In the genomic region with DNA sequence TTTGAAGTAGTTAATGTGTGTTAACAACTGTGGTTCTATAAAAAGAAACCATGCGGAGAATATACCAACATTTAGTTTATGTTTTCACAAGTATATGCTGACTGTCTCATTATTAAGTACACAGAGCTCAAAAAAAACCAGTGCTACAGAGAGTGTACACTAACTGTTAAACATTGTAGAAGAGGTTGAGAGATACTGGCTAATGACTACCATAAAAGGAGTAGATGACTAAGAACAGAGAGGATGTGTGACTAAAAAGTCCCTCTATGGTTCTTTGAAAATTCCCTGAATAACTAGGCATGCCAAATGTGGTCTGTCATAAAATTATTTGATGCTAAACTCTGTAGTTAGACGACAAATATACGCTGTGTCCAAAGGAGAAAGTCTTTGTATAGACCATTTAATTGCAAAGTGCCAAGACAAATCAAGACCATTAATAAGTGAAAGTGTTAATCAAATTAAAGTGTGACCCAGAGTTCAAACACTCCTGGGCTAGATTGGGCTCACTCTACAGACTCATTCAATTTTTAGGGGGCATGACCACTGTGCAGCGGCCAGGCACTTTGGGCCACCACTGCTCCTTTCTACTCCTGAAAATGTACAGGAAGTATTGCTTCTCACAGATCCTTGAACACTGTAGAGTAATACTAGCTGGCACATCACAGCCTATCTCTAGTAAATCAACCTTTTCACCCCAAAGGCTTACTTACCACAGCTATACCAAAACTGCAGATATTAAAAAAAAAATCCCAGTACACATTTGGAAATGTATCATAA, we compare ENCODE assay signal across 8 cellular contexts. TPM values are rescaled to one million over a fixed set of nuclear protein-coding genes. Genes with fewer than 3 reads are reported as not detected.
DNase-seq lines count a peak whose midpoint lies in the region; ATAC-seq and TF ChIP-seq lines count a peak whose summit lies in the region.

No MANE protein-coding gene starts in this region.

- H3K9me2 ChIP-seq in GM23338 (ENCODE audit: insufficient read depth): no peaks in the 10 kb centered on the region; the same call in 1 of the 2 replicates

- H3K27ac Mint-ChIP-seq in activated T-cell treated with anti-CD3 and anti-CD28 coated beads, Interleukin-2, amount 50 U/mL, for 72 hours: peak overlapping the region; percentile 80
- no peak overlapping the region; the same call in 1 of the 2 replicates for H3K27ac Mint-ChIP-seq in GM23338

- H3K4me3 Mint-ChIP-seq in activated T-cell treated with anti-CD3 and anti-CD28 coated beads, Interleukin-2, amount 50 U/mL, for 72 hours: peak overlapping the region; percentile 66 to 74
- no peak overlapping the region for H3K4me3 Mint-ChIP-seq in GM23338

- H3F3A ChIP-seq in GM23338 (replicated peaks; ENCODE audit: low read depth): no peaks in the 10 kb centered on the region

- no peak overlapping the region for H3K4me2 ChIP-seq in GM23338

- peak; percentile 92 for ATAC-seq in GM18909 (IDR thresholded peaks at IDR 0.05; ENCODE audit: poor library complexity, unreplicated experiment)
- peak; percentile 76 for ATAC-seq in HG03095 (IDR thresholded peaks at IDR 0.05; ENCODE audit: unreplicated experiment)
- peak; percentile 86 to 89 for ATAC-seq in activated T-cell treated with anti-CD3 and anti-CD28 coated beads, Interleukin-2, amount 50 U/mL, for 72 hours (replicated peaks in 1 of 2)
- no peak for ATAC-seq in GM23338

- no peaks in the 10 kb centered on the region for H3K27me3 Mint-ChIP-seq in activated T-cell treated with anti-CD3 and anti-CD28 coated beads, Interleukin-2, amount 50 U/mL, for 72 hours (ENCODE audit: low read depth)
- H3K27me3 Mint-ChIP-seq in GM23338 (ENCODE audit: insufficient read depth, low read depth, poor library complexity): no peaks in the 10 kb centered on the region

- TF ChIP-seq CTCF in AG09309 (IDR thresholded peaks at IDR 0.05; ENCODE audit: control insufficient read depth, insufficient read depth, low read depth, low read length, missing control alignments) (no peak), GM23338 (conservative IDR thresholded peaks at IDR 0.05; ENCODE audit: low read depth in 2 of 2) (no peak)

- H3K79me2 ChIP-seq in GM23338 (replicated peaks; ENCODE audit: insufficient read depth): no peaks in the 10 kb centered on the region

- H3K27ac ChIP-seq in GM23338 (ENCODE audit: low read depth): no peak overlapping the region

- DNase-seq in AG09309 (ENCODE audit: low read depth): peak; percentile 74
- DNase-seq in activated T-cell treated with anti-CD3 and anti-CD28 coated beads, Interleukin-2, amount 50 U/mL, for 72 hours: peak in 1 of 2 donors; percentile 13
- DNase-seq in myocyte (ENCODE audit: low read depth): peak; percentile 50
- DNase-seq in NCI-H146 treated with DMSO at 0.1 percent for 48 hours (lab: John Stamatoyannopoulos, UW; ENCODE audit: unreplicated experiment): no peak
- DNase-seq in activated effector memory CD4-positive, alpha-beta T cell treated with Interleukin-2 at 50 U/mL for 16 hours: no peak
- DNase-seq in GM23338 (ENCODE audit: low spot score): no peak

- H3K4me1 ChIP-seq in GM23338 (ENCODE audit: insufficient read depth): no peaks in the 10 kb centered on the region

- H3K4me3 ChIP-seq in AG09309 (ENCODE audit: control insufficient read depth, low read depth, low read length): no peak overlapping the region
- no peak overlapping the region for H3K4me3 ChIP-seq in GM23338

- no peaks in the 10 kb centered on the region for H3K27me3 ChIP-seq in GM23338 (ENCODE audit: insufficient read depth)

- H3K36me3 Mint-ChIP-seq in activated T-cell treated with anti-CD3 and anti-CD28 coated beads, Interleukin-2, amount 50 U/mL, for 72 hours (ENCODE audit: insufficient read depth in 2 of 2): peaks cover 0 to 4% of the 10 kb centered on the region in 2 donors
- H3K36me3 Mint-ChIP-seq in GM23338 (ENCODE audit: low read depth): no peaks in the 10 kb centered on the region

- no peaks in the 10 kb centered on the region for H3K36me3 ChIP-seq in GM23338 (ENCODE audit: insufficient read depth)

- no peaks in the 10 kb centered on the region for H4K20me1 ChIP-seq in GM23338 (replicated peaks; ENCODE audit: insufficient read depth)

- H3K4me1 Mint-ChIP-seq in activated T-cell treated with anti-CD3 and anti-CD28 coated beads, Interleukin-2, amount 50 U/mL, for 72 hours (ENCODE audit: low read depth): peaks cover 63% of the 10 kb centered on the region
- peaks cover 12% of the 10 kb centered on the region for H3K4me1 Mint-ChIP-seq in GM23338

- peaks cover 0 to 3% of the 10 kb centered on the region in 2 donors for H3K9me3 Mint-ChIP-seq in activated T-cell treated with anti-CD3 and anti-CD28 coated beads, Interleukin-2, amount 50 U/mL, for 72 hours
- no peaks in the 10 kb centered on the region for H3K9me3 Mint-ChIP-seq in GM23338

- H2AFZ ChIP-seq in GM23338: no peak overlapping the region

TF ChIP-seq in GM23338, 12 proteins besides CTCF, POLR2A, EP300 and RAD21 (continues in another document):
- no peak for TF ChIP-seq STAT1 (IDR thresholded peaks at IDR 0.05; ENCODE audit: unreplicated experiment)
- TF ChIP-seq CREB1 (CRISPR knock-in tag; IDR thresholded peaks at IDR 0.05; ENCODE audit: low read depth): no peak
- TF ChIP-seq REST (IDR thresholded peaks at IDR 0.05; ENCODE audit: unreplicated experiment): no peak
- no peak for TF ChIP-seq EZH2phosphoT487 (IDR thresholded peaks at IDR 0.05; ENCODE audit: unreplicated experiment)
- no peak for TF ChIP-seq ETS1 (IDR thresholded peaks at IDR 0.05)

RNA-seq across cellular contexts. Expression of gene SERTAD2, which starts 45.1 kb away (rescaled TPM):
- 10 to 100 TPM; 14.6 to 18.5 TPM for total RNA-seq in activated T-cell treated with anti-CD3 and anti-CD28 coated beads, Interleukin-2, amount 50 U/mL, for 72 hours
- total RNA-seq in myocyte: 22.1 and 24.9 TPM in 2 replicates
- polyA plus RNA-seq in myocyte (2012): 24.1 TPM
- total RNA-seq in GM23338 (2014; rRNA removed; shearing (Covaris generic)): 6.2 and 6.6 TPM in 2 replicates
- 6.4 and 6.7 TPM in 2 replicates for polyA plus RNA-seq in GM23338 (2016; fragmentation: Nextera tagmentation; extraction: Ambion mirVana)

Comparison
In these comparisons a context has a peak if more than half of its experiments do, and no peak if none do; other contexts are left out.
1. DNase-seq: peak in AG09309 (single experiment) and myocyte (single experiment); none in NCI-H146 treated with DMSO at 0.1 percent for 48 hours (single experiment), activated effector memory CD4-positive, alpha-beta T cell treated with Interleukin-2 at 50 U/mL for 16 hours (single experiment) and GM23338 (single experiment).